In genomic region chr12:11622774-11623375, GRCh38 we compare ENCODE assay signal across 11 cellular contexts. TPM values are rescaled to one million over a fixed set of nuclear protein-coding genes. Genes with fewer than 3 reads are reported as not detected.
A peak's percentile ranks its signal among the peaks of the same experiment; 100 is the strongest.
DNase-seq lines count a peak whose midpoint lies in the region; ATAC-seq and TF ChIP-seq lines count a peak whose summit lies in the region.
"Had no signal": no experiment of that assay in that cellular context is flagged by ENCODE, and none has a peak within 500 bp of the region (broad histone marks: within the 10 kb centered on the region; RNA-seq: fewer than 3 reads in every experiment).

No MANE protein-coding gene starts in this region.

- H3K27me3 Mint-ChIP-seq in natural killer cell (ENCODE audit: low read depth in 2 of 2): peaks cover 0 to 3% of the 10 kb centered on the region in 2 donors
- H3K27me3 Mint-ChIP-seq: brain had no signal

- H3K4me3 ChIP-seq in GM06990 (replicated peaks; ENCODE audit: low read depth, low read length) (no peak overlapping the region), astrocyte of the spinal cord (ENCODE audit: low read depth, low read length) (no peak overlapping the region), neuronal stem cell (ENCODE audit: low read length in 2 of 2) (no peak overlapping the region), adrenal gland (no peak overlapping the region)

- H4K8ac ChIP-seq in neuronal stem cell (ENCODE audit: low read depth, low read length): no peak overlapping the region

- TF ChIP-seq CTCF in GM06990 (IDR thresholded peaks at IDR 0.05; ENCODE audit: insufficient read depth, low read length, poor library complexity, severe bottlenecking) (peak; percentile 28), astrocyte of the spinal cord (IDR thresholded peaks at IDR 0.05; ENCODE audit: low read depth, low read length) (peak; percentile 22), natural killer cell (IDR thresholded peaks at IDR 0.05) (no peak), adrenal gland (IDR thresholded peaks at IDR 0.05) (no peak)

- H3K27ac ChIP-seq in KOPT-K1 (ENCODE audit: low read depth, low read length, poor library complexity, severe bottlenecking) (peak overlapping the region; percentile 34), neuronal stem cell (replicated peaks; ENCODE audit: low read length) (no peak overlapping the region), adrenal gland (no peak overlapping the region)

- H3K9me3 ChIP-seq in KOPT-K1 (ENCODE audit: insufficient read depth, low read length, poor library complexity, severe bottlenecking): no peaks in the 10 kb centered on the region
- H3K9me3 ChIP-seq in neuronal stem cell (replicated peaks in 1 of 2; ENCODE audit: control insufficient read depth in 2 of 2, insufficient read depth in 1 of 2, low read depth in 1 of 2, low read length in 2 of 2): peaks cover 0 to 5% of the 10 kb centered on the region in 2 donors
- no peaks in the 10 kb centered on the region for H3K9me3 ChIP-seq in adrenal gland (replicated peaks in 1 of 3)

- H3K9me3 Mint-ChIP-seq in natural killer cell: no peaks in the 10 kb centered on the region

- H3K18ac ChIP-seq in neuronal stem cell (ENCODE audit: low read length): no peak overlapping the region

- H3K4me3 Mint-ChIP-seq in natural killer cell: no peak overlapping the region
- H3K4me3 Mint-ChIP-seq: brain had no signal

- no peak overlapping the region for H3K9ac ChIP-seq in neuronal stem cell (ENCODE audit: low read depth, low read length, poor library complexity)

- H3K27me3 ChIP-seq in GM06990 (replicated peaks; ENCODE audit: control insufficient read depth, insufficient read depth, low read length) (no peaks in the 10 kb centered on the region), neuronal stem cell (ENCODE audit: control insufficient read depth in 3 of 3, insufficient read depth in 3 of 3, low read depth in 1 of 3, low read length in 3 of 3) (no peaks in the 10 kb centered on the region), adrenal gland (no peaks in the 10 kb centered on the region)

- H2BK15ac ChIP-seq in neuronal stem cell (ENCODE audit: low read length): no peak overlapping the region

- no peak overlapping the region for H2BK5ac ChIP-seq in neuronal stem cell (ENCODE audit: low read length)

- H3K4me1 ChIP-seq in neuronal stem cell (ENCODE audit: control insufficient read depth in 2 of 2, insufficient read depth in 1 of 2, low read depth in 1 of 2, low read length in 2 of 2): no peaks in the 10 kb centered on the region
- H3K4me1 ChIP-seq in adrenal gland (replicated peaks in 1 of 2): no peaks in the 10 kb centered on the region

- no peak overlapping the region for H4K91ac ChIP-seq in neuronal stem cell (ENCODE audit: low read depth, low read length, poor library complexity)

- no peak overlapping the region for H3K23ac ChIP-seq in neuronal stem cell (ENCODE audit: low read depth, low read length, poor library complexity)

- no peaks in the 10 kb centered on the region for H3K79me1 ChIP-seq in neuronal stem cell (ENCODE audit: low read depth, low read length)

- H2BK12ac ChIP-seq in neuronal stem cell (ENCODE audit: low read length): no peak overlapping the region

- no peak overlapping the region for H3K4me2 ChIP-seq in neuronal stem cell (ENCODE audit: insufficient read depth, low read length, poor library complexity, severe bottlenecking)

- no peaks in the 10 kb centered on the region for H3K4me1 Mint-ChIP-seq in natural killer cell
- H3K4me1 Mint-ChIP-seq: brain had no signal

- H3K4ac ChIP-seq in neuronal stem cell (ENCODE audit: low read length): no peak overlapping the region

- no peak overlapping the region for H2AK5ac ChIP-seq in neuronal stem cell (ENCODE audit: low read depth, low read length)

- no peaks in the 10 kb centered on the region for H3K36me3 ChIP-seq in GM06990 (ENCODE audit: control insufficient read depth, insufficient read depth, low read length)
- no peaks in the 10 kb centered on the region for H3K36me3 ChIP-seq in KOPT-K1 (ENCODE audit: insufficient read depth, low read length)
- no peaks in the 10 kb centered on the region for H3K36me3 ChIP-seq in neuronal stem cell (replicated peaks in 1 of 2; ENCODE audit: control insufficient read depth in 2 of 2, insufficient read depth in 2 of 2, low read length in 2 of 2)
- no peaks in the 10 kb centered on the region for H3K36me3 ChIP-seq in adrenal gland (replicated peaks in 1 of 2)

- TF ChIP-seq POLR2A in adrenal gland (IDR thresholded peaks at IDR 0.05): no peak

- no CpG with 5 or more reads among the region's 6 CpGs for WGBS in neuronal stem cell (ENCODE audit: extremely low coverage in 2 of 2, insufficient read length in 2 of 2, insufficient replicate concordance in 1 of 2), 2 donors
- whole genome bisulfite sequencing in adrenal gland, 4 donors: 71 to 92% (median 85%) methylated on average over 6 of the region's 6 CpGs

- ATAC-seq in natural killer cell: no peak

- in situ Hi-C loops in astrocyte of the spinal cord (cut with HindIII; ENCODE audit: low sequenced_read_pairs): no loop called here

- H2AFZ ChIP-seq in neuronal stem cell (ENCODE audit: low read length): peak overlapping the region; percentile 28

- intact Hi-C loops in natural killer cell (cut with micrococcal nuclease) (no loop called here), adrenal gland (cut with DNase I) (no loop called here)

- DNase-seq in GM06990 (ENCODE audit: extremely low read depth, insufficient read length) (no peak), astrocyte of the spinal cord (ENCODE audit: low read depth, low spot score) (no peak), neuronal stem cell (ENCODE audit: low spot score) (no peak), natural killer cell (no peak), NCI-H187 (lab: John Stamatoyannopoulos, UW) (no peak), adrenal gland (no peak), GM19238 (ENCODE audit: insufficient read length, low spot score) (no peak)
- DNase-seq: NCI-H446 treated with DMSO at 0.1 percent for 48 hours, occipital lobe had no signal

- no peaks in the 10 kb centered on the region for H3K36me3 Mint-ChIP-seq in natural killer cell
- H3K36me3 Mint-ChIP-seq: brain had no signal

- no peak overlapping the region for H2BK120ac ChIP-seq in neuronal stem cell (ENCODE audit: low read depth, low read length)

- H3K14ac ChIP-seq in neuronal stem cell (ENCODE audit: low read length): no peak overlapping the region

- no peak overlapping the region for H3K27ac Mint-ChIP-seq in natural killer cell
- H3K27ac Mint-ChIP-seq: brain had no signal

RNA-seq across cellular contexts. Expression of gene ETV6, which starts 26.6 kb away (rescaled TPM):
- polyA plus RNA-seq in neuronal stem cell (2013, experiment 1 of 2): 7.3 TPM
- 7.5 TPM for polyA plus RNA-seq in neuronal stem cell (2013, experiment 2 of 2)
- total RNA-seq in natural killer cell (10 to 100 TPM; 38.9 to 49.5 (median 40.6) TPM), adrenal gland (10 to 100 TPM; 17.3 to 46.6 (median 25.1) TPM)
- polyA plus RNA-seq in adrenal gland: 10 to 100 TPM in 2 of 3 donors, 1 to 10 TPM in 1; 9.7 to 13.8 (median 10.8) TPM

Comparison
In these comparisons a context has a peak if more than half of its experiments do, and no peak if none do; other contexts are left out.
1. CTCF ChIP-seq: peak in GM06990 (single experiment) and astrocyte of the spinal cord (single experiment); none in natural killer cell (single experiment) and adrenal gland (0 of 6).